7 cellular contexts compared by ENCODE assay signal in genomic region chr11:33015621-33016551, GRCh38. TPM values are rescaled to one million over a fixed set of nuclear protein-coding genes. Genes with fewer than 3 reads are reported as not detected.
DNase-seq lines count a peak whose midpoint lies in the region; ATAC-seq and TF ChIP-seq lines count a peak whose summit lies in the region.

TSS of gene DEPDC7 (plus strand) at chr11:33015878. CDS start at chr11:33015956, 78 bp downstream.

- no peak for TF ChIP-seq CTCF in choroid plexus epithelial cell (conservative IDR thresholded peaks at IDR 0.05; ENCODE audit: low read depth, low read length)

- peak; percentile 39 for ATAC-seq in GM18861 (IDR thresholded peaks at IDR 0.05; ENCODE audit: unreplicated experiment)
- peak; percentile 44 for ATAC-seq in HG03060 (IDR thresholded peaks at IDR 0.05; ENCODE audit: low read depth, unreplicated experiment)
- ATAC-seq in left colon = peak; percentile 89

- intact Hi-C loops in left colon (cut with DNase I, micrococcal nuclease) = no loop called here

- DNase-seq in NCI-H2196 treated with DMSO at 0.1 percent for 48 hours (lab: John Stamatoyannopoulos, UW; ENCODE audit: unreplicated experiment) (peak; percentile 90), choroid plexus epithelial cell (ENCODE audit: low read depth) (peak; percentile 90), left colon (peak; percentile 83 to 92)
- DNase-seq in activated CD4-positive, alpha-beta T cell treated with anti-CD3 and anti-CD28 coated beads for 24 hours (ENCODE audit: low read depth in 2 of 2) = peak; percentile 72 to 74
- DNase-seq in stimulated activated CD4-positive, alpha-beta T cell treated with anti-CD3 and anti-CD28 coated beads, Interleukin-15, amount 100 ng/mL, for 48 hours (ENCODE audit: low read depth in 2 of 2) = peak; percentile 71 to 74

- H3K4me3 ChIP-seq in choroid plexus epithelial cell (ENCODE audit: low read depth, low read length) = peak within 1 kb of the TSS; percentile 75

RNA-seq across cellular contexts. Expression of gene DEPDC7, which starts in this region (rescaled TPM):
- 1 to 10 TPM; 8.3 to 8.6 TPM for total RNA-seq in left colon

Comparison
In these comparisons a context has a peak if more than half of its experiments do, and no peak if none do; other contexts are left out.
1. Peak in every context shown above with its lines: DNase-seq, ATAC-seq and H3K4me3 ChIP-seq.
2. ATAC-seq: peak in every context shown above with its lines; median percentile 89 in left colon; 44 in HG03060; 39 in GM18861.